14 cellular contexts compared by ENCODE assay signal in genomic region chr10:13683017-13683416, GRCh38.
DNase-seq lines count a peak whose midpoint lies in the region; ATAC-seq and TF ChIP-seq lines count a peak whose summit lies in the region.
"Had no signal": no experiment of that assay in that cellular context is flagged by ENCODE, and none has a peak within 500 bp of the region (broad histone marks: within the 10 kb centered on the region; RNA-seq: fewer than 3 reads in every experiment).

No MANE protein-coding gene starts in this region.

- H3K27ac ChIP-seq in GM23338 (ENCODE audit: low read depth) (no peak overlapping the region), brain microvascular endothelial cell (peak overlapping the region; percentile 75), lung (ENCODE audit: low read depth in 1 of 2, low read length in 1 of 2) (peak overlapping the region; percentile 52 to 75), spleen (peak overlapping the region in 5 of 8 donors; percentile 65 to 86 (median 79))

- no peaks in the 10 kb centered on the region for H3K4me1 ChIP-seq in GM23338 (ENCODE audit: insufficient read depth)
- H3K4me1 ChIP-seq in lung (ENCODE audit: control insufficient read depth in 2 of 2, insufficient read depth in 2 of 2, low read length in 2 of 2) = peaks cover 4 to 25% of the 10 kb centered on the region in 2 donors
- peaks cover 13 to 47% (median 34%) of the 10 kb centered on the region in 6 donors for H3K4me1 ChIP-seq in spleen

- no peaks in the 10 kb centered on the region for H3F3A ChIP-seq in GM23338 (replicated peaks; ENCODE audit: low read depth)

- DNase-seq in GM23338 (ENCODE audit: low spot score) (no peak), brain microvascular endothelial cell (no peak), lung (ENCODE audit: low spot score) (no peak), spleen (peak; percentile 55), NCI-H2029 treated with DMSO at 0.1 percent for 48 hours (lab: John Stamatoyannopoulos, UW) (no peak)
- DNase-seq in activated CD8-positive, alpha-beta memory T cell treated with anti-CD3 and anti-CD28 coated beads for 24 hours = no peak
- DNase-seq: EL, KBM-7, NCI-H1417 treated with DMSO at 0.1 percent for 48 hours, NCI-H1930, NCI-H2171 treated with DMSO at 0.1 percent for 48 hours, NCI-H510A had no signal

- H3K36me3 Mint-ChIP-seq in GM23338 (ENCODE audit: low read depth) = peaks cover 22% of the 10 kb centered on the region

- H3K4me3 Mint-ChIP-seq in GM23338 = no peak overlapping the region

- H2AFZ ChIP-seq in GM23338 = no peak overlapping the region

- peaks cover 5% of the 10 kb centered on the region for H3K4me1 Mint-ChIP-seq in GM23338

- 0 out of 2 replicates have a peak, but pooled peaks cover 2% of the 10 kb centered on the region for H4K20me1 ChIP-seq in GM23338 (replicated peaks; ENCODE audit: insufficient read depth)

- TF ChIP-seq CTCF in GM23338 (conservative IDR thresholded peaks at IDR 0.05; ENCODE audit: low read depth in 2 of 2) = no peak
- TF ChIP-seq CTCF in brain microvascular endothelial cell (IDR thresholded peaks at IDR 0.05; ENCODE audit: low read depth, low read length, missing control alignments) = no peak
- TF ChIP-seq CTCF in lung (IDR thresholded peaks at IDR 0.05; ENCODE audit: control extremely low read depth, extremely low read depth) = no peak
- TF ChIP-seq CTCF in spleen (IDR thresholded peaks at IDR 0.05 in 8 of 11, conservative IDR thresholded peaks at IDR 0.05 in 3 of 11) = no peak

- H3K9me3 ChIP-seq in lung (ENCODE audit: control insufficient read depth in 2 of 2, insufficient read depth in 1 of 2, low read length in 1 of 2) (no peaks in the 10 kb centered on the region), spleen (no peaks in the 10 kb centered on the region)

- in situ Hi-C loops in brain microvascular endothelial cell (cut with HindIII; ENCODE audit: low pct_ligation_motif_present, low sequenced_read_pairs) = no loop called here

- TF ChIP-seq POLR2A in spleen (IDR thresholded peaks at IDR 0.05) = no peak

- H3K4me2 ChIP-seq in GM23338 = no peak overlapping the region

- H3K27me3 ChIP-seq in GM23338 (ENCODE audit: insufficient read depth) = no peaks in the 10 kb centered on the region
- no peaks in the 10 kb centered on the region for H3K27me3 ChIP-seq in brain microvascular endothelial cell (replicated peaks)
- H3K27me3 ChIP-seq in lung (ENCODE audit: control insufficient read depth, insufficient read depth) = no peaks in the 10 kb centered on the region
- no peaks in the 10 kb centered on the region for H3K27me3 ChIP-seq in spleen (replicated peaks in 1 of 7)

- H3K4me3 ChIP-seq in GM23338 (no peak overlapping the region), brain microvascular endothelial cell (ENCODE audit: low read depth, low read length) (no peak overlapping the region), lung (no peak overlapping the region), spleen (no peak overlapping the region)

- intact Hi-C loops in spleen (cut with DNase I; ENCODE audit: low total_unique reads) = no loop called here

- H3K79me2 ChIP-seq in GM23338 (replicated peaks; ENCODE audit: insufficient read depth) = no peaks in the 10 kb centered on the region

- no peaks in the 10 kb centered on the region for H3K9me3 Mint-ChIP-seq in GM23338

- 93 to 95% methylated on average over 13 of the region's 13 CpGs for WGBS in lung, 2 donors
- 91 to 97% (median 94%) methylated on average over 12 to 13 of the region's 13 CpGs for WGBS in spleen, 5 donors

- H3K9me2 ChIP-seq in GM23338 (ENCODE audit: insufficient read depth) = no peaks in the 10 kb centered on the region

- H3K27ac Mint-ChIP-seq in GM23338 = peak overlapping the region; percentile 44; the same call in 1 of the 2 replicates

- no peak for ATAC-seq in GM23338
- no peak for ATAC-seq in lung (ENCODE audit: insufficient read depth, low FRiP score)
- ATAC-seq in GM18868 (IDR thresholded peaks at IDR 0.05; ENCODE audit: unreplicated experiment) = no peak
- ATAC-seq: Panc1 had no signal

- no peaks in the 10 kb centered on the region for H3K36me3 ChIP-seq in GM23338 (ENCODE audit: insufficient read depth)
- peaks cover 78% of the 10 kb centered on the region for H3K36me3 ChIP-seq in brain microvascular endothelial cell (replicated peaks)
- peaks cover 4 to 6% of the 10 kb centered on the region in 2 donors for H3K36me3 ChIP-seq in lung (ENCODE audit: control insufficient read depth in 2 of 2, insufficient read depth in 2 of 2, low read length in 2 of 2)
- peaks cover 0 to 16% (median 0%) of the 10 kb centered on the region in 6 donors for H3K36me3 ChIP-seq in spleen

- H3K27me3 Mint-ChIP-seq in GM23338 (ENCODE audit: insufficient read depth, low read depth, poor library complexity) = peaks cover 6% of the 10 kb centered on the region

TF ChIP-seq in GM23338, 12 proteins besides CTCF, POLR2A, EP300 and RAD21 (continues in another document):
- TF ChIP-seq ZNF114 (CRISPR knock-in tag; IDR thresholded peaks at IDR 0.05) (no peak), ZNF331 (CRISPR knock-in tag; IDR thresholded peaks at IDR 0.05; ENCODE audit: low read depth) (no peak), REST (IDR thresholded peaks at IDR 0.05; ENCODE audit: unreplicated experiment) (no peak), ETS1 (IDR thresholded peaks at IDR 0.05) (no peak), POLR2AphosphoS5 (IDR thresholded peaks at IDR 0.05; ENCODE audit: low read depth) (no peak), EZH2 (IDR thresholded peaks at IDR 0.05; ENCODE audit: low read depth, unreplicated experiment) (no peak), JUNB (IDR thresholded peaks at IDR 0.05; ENCODE audit: unreplicated experiment) (no peak), NANOG (IDR thresholded peaks at IDR 0.05; ENCODE audit: borderline replicate concordance) (no peak), STAT1 (IDR thresholded peaks at IDR 0.05; ENCODE audit: unreplicated experiment) (no peak), CREB1 (CRISPR knock-in tag; IDR thresholded peaks at IDR 0.05; ENCODE audit: low read depth) (no peak)
